ENCODE assay signal across 12 cellular contexts in genomic region chr2:134926231-134926931, GRCh38. TPM values are rescaled to one million over a fixed set of nuclear protein-coding genes. Genes with fewer than 3 reads are reported as not detected.
A peak's percentile ranks its signal among the peaks of the same experiment; 100 is the strongest.
DNase-seq lines count a peak whose midpoint lies in the region; ATAC-seq, FAIRE-seq and TF ChIP-seq lines count a peak whose summit lies in the region.
"Had no signal": no experiment of that assay in that cellular context is flagged by ENCODE, and none has a peak within 500 bp of the region (broad histone marks: within the 10 kb centered on the region; RNA-seq: fewer than 3 reads in every experiment).

No MANE protein-coding gene starts in this region.

- no peaks in the 10 kb centered on the region for H3K9me1 ChIP-seq in K562 (ENCODE audit: control insufficient read depth, insufficient read depth, low read length)

- POLR2A ChIA-PET in K562 (lab: Yijun Ruan, JAX): interaction anchor here (0.6 to 1.0 kb wide), 3 partner anchors 8 to 43 kb away, joined by 3 read pairs; no protein-coding TSS in a partner anchor

- H3K4me1 ChIP-seq in K562 (replicated peaks in 1 of 2; ENCODE audit: control insufficient read depth in 2 of 2, insufficient read depth in 2 of 2, low read length in 2 of 2): peaks cover 0 to 10% of the 10 kb centered on the region in 2 experiments; a peak in 3 of 5 replicates

- no peak overlapping the region for H2AFZ ChIP-seq in K562 (ENCODE audit: low read depth, low read length)

- H4K20me1 ChIP-seq in K562 (replicated peaks; ENCODE audit: control insufficient read depth, insufficient read depth, low read length): peaks cover 32% of the 10 kb centered on the region

- H3K4me3 Mint-ChIP-seq in memory B cell: peak overlapping the region; percentile 59

- H3K36me3 ChIP-seq in K562 (ENCODE audit: control insufficient read depth, insufficient read depth, low read length): peaks cover 65% of the 10 kb centered on the region; the same call in 2 of the 3 replicates

- no peak overlapping the region for H3K27ac ChIP-seq in K562 (ENCODE audit: extremely low read depth, low read depth, low read length)

- no peaks in the 10 kb centered on the region for H3K9me3 ChIP-seq in K562 (replicated peaks; ENCODE audit: control insufficient read depth, insufficient read depth, low read depth, low read length)

- no peak for TF ChIP-seq CTCF in AG10803 (conservative IDR thresholded peaks at IDR 0.05; ENCODE audit: low read length)
- no peak for TF ChIP-seq CTCF in K562 (IDR thresholded peaks at IDR 0.05 in 2 of 3, conservative IDR thresholded peaks at IDR 0.05 in 1 of 3; ENCODE audit: insufficient read depth in 2 of 3, low read depth in 1 of 3, low read length in 3 of 3)

- no peaks in the 10 kb centered on the region for H3K9me3 Mint-ChIP-seq in memory B cell

- intact Hi-C loops in K562 (cut with micrococcal nuclease): no loop called here

- in situ Hi-C loops in K562 (cut with MboI): no loop called here

- H3K27ac Mint-ChIP-seq in memory B cell: peak overlapping the region; percentile 48

- no peaks in the 10 kb centered on the region for H3K27me3 Mint-ChIP-seq in memory B cell

- no peak for TF ChIP-seq RAD21 in K562 (CRISPR knock-in tag; conservative IDR thresholded peaks at IDR 0.05 in 1 of 2, IDR thresholded peaks at IDR 0.05 in 1 of 2)

- TF ChIP-seq POLR2A in K562 (conservative IDR thresholded peaks at IDR 0.05): no peak

- H3K4me3 ChIP-seq in AG10803 (ENCODE audit: low read length) (no peak overlapping the region), K562 (no peak overlapping the region)

- peak; percentile 18 for DNase-seq in AG10803 (ENCODE audit: low read depth)
- peak; percentile 3 for DNase-seq in H4 (ENCODE audit: low spot score)
- peak in 1 of 4 experiments; percentile 9 for DNase-seq in K562 (ENCODE audit: extremely low read depth in 1 of 4, low spot score in 3 of 4)
- no peak for DNase-seq in memory B cell (ENCODE audit: low spot score in 2 of 2)
- no peak for DNase-seq in stimulated activated CD4-positive, alpha-beta T cell treated with anti-CD3 and anti-CD28 coated beads, Interleukin-2, amount 100 ng/mL, for 48 hours
- no peak for DNase-seq in LoVo (ENCODE audit: low spot score)
- no peak for DNase-seq in NCI-H1092 treated with DMSO at 0.1 percent for 48 hours (lab: John Stamatoyannopoulos, UW)
- DNase-seq: activated effector memory CD4-positive, alpha-beta T cell treated with Interleukin-2 at 50 U/mL for 16 hours; midbrain; MM.1S; NCI-H69 had no signal

- no peak overlapping the region; a peak in 1 of 4 replicates for H3K9ac ChIP-seq in K562 (ENCODE audit: insufficient read depth in 1 of 2, low read depth in 2 of 2, low read length in 2 of 2)

- H3K4me2 ChIP-seq in K562 (ENCODE audit: insufficient read depth, low read length): 0 out of 2 replicates have a peak overlapping the region, but pooled peaks have one; percentile 4

- peak; percentile 56 for FAIRE-seq in K562 (lab: Jason Lieb, UNC)

- WGBS in K562 (ENCODE audit: insufficient coverage, low coverage, missing lambda C conversion rate): 65% methylated on average over 3 of the region's 3 CpGs

- ATAC-seq in K562: peak; percentile 41
- ATAC-seq in memory B cell (ENCODE audit: low read depth): no peak
- no peak for ATAC-seq in GM21526 (IDR thresholded peaks at IDR 0.05; ENCODE audit: low FRiP score, unreplicated experiment)

- no peak for TF ChIP-seq EP300 in K562 (IDR thresholded peaks at IDR 0.05; ENCODE audit: low read length)

- CTCF ChIA-PET in K562 (lab: Yijun Ruan, JAX; ENCODE audit: low intra/inter-chr PET ratio): no interaction called here

- peaks cover 48% of the 10 kb centered on the region for H3K4me1 Mint-ChIP-seq in memory B cell

- no TSS peak for BruUV-seq in K562 (replicated peaks; lab: Mats Ljungman, UMichigan)

- H3K79me2 ChIP-seq in K562 (ENCODE audit: control insufficient read depth, insufficient read depth, low read length): peaks cover 99% of the 10 kb centered on the region

- H3K27me3 ChIP-seq in K562 (ENCODE audit: control insufficient read depth in 2 of 2, insufficient read depth in 2 of 2, low read length in 2 of 2): no peaks in the 10 kb centered on the region

- H3K36me3 Mint-ChIP-seq in memory B cell: peaks cover 21% of the 10 kb centered on the region

TF ChIP-seq in K562, 482 proteins besides CTCF, POLR2A, EP300 and RAD21:
- peak; percentile 57; the same call in 1 of the 2 replicates for TF ChIP-seq ZNF316 (IDR thresholded peaks at IDR 0.05)
- peak; percentile 31 for TF ChIP-seq TFE3 (CRISPR knock-in tag; IDR thresholded peaks at IDR 0.05)
- peak; percentile 51 for TF ChIP-seq C11orf30 (IDR thresholded peaks at IDR 0.05; ENCODE audit: low read depth)
- TF ChIP-seq, protein P1, sequence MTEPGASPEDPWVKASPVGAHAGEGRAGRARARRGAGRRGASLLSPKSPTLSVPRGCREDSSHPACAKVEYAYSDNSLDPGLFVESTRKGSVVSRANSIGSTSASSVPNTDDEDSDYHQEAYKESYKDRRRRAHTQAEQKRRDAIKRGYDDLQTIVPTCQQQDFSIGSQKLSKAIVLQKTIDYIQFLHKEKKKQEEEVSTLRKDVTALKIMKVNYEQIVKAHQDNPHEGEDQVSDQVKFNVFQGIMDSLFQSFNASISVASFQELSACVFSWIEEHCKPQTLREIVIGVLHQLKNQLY (CRISPR knock-in tag; conservative IDR thresholded peaks at IDR 0.05): no peak

RNA-seq across cellular contexts. Expression of gene CCNT2, which starts 7.8 kb away (rescaled TPM):
- total RNA-seq in H4 (2014; rRNA removed; shearing (Covaris generic)): 10.1 and 10.8 TPM in 2 replicates
- total RNA-seq in K562 (2011; cell fraction: chromatin; rRNA removed; ENCODE audit: low replicate concordance): 83.8 and 133 TPM in 2 replicates
- 42.4 and 51.6 TPM in 2 replicates for total RNA-seq in K562 (2011; cell fraction: nucleolus; rRNA removed)
- total RNA-seq in K562 (2011; cell fraction: nucleoplasm; rRNA removed): 77.5 and 104 TPM in 2 replicates
- total RNA-seq in K562 (2014; rRNA removed) (14.5 and 19.8 TPM in 2 replicates), K562 (2014; rRNA removed; fragmentation: Illumina TruSeq; extraction: Trizol) (29.3 and 32.0 TPM in 2 replicates), K562 (2015; rRNA removed; fragmentation: Illumina TruSeq; extraction: Trizol) (26.5 and 30.0 TPM in 2 replicates), K562 (2021) (28.0 and 29.0 TPM in 2 replicates)
- polyA plus RNA-seq in K562 (2011; rRNA removed) (26.1 and 26.2 TPM in 2 replicates), K562 (2014; fragmentation: Illumina TruSeq; extraction: Trizol) (19.0 and 22.7 TPM in 2 replicates), K562 (2014; fragmentation: Nextera tagmentation; extraction: Ambion mirVana) (10 to 100 TPM; 12.6 to 16.9 TPM), K562 (2014; rRNA removed) (15.4 and 16.3 TPM in 2 replicates)
- 6.9 and 10.3 TPM in 2 replicates for polyA plus RNA-seq in K562 (2011; cell fraction: cytosol; rRNA removed)
- polyA plus RNA-seq in K562 (2011; cell fraction: nucleus; rRNA removed): 56.8 and 60.1 TPM in 2 replicates
- 12.7 and 16.9 TPM in 2 replicates for polyA plus RNA-seq in K562 (2012)
- 54.7 and 66.0 TPM in 2 replicates for polyA minus RNA-seq in K562 (2011; rRNA and poly(A)+ RNA removed)
- 13.6 and 19.6 TPM in 2 replicates for polyA minus RNA-seq in K562 (2011; cell fraction: cytosol; rRNA and poly(A)+ RNA removed)
- polyA minus RNA-seq in K562 (2011; cell fraction: nucleus; rRNA and poly(A)+ RNA removed): 63.4 and 80.8 TPM in 2 replicates

Comparison
In these comparisons a context has a peak if more than half of its experiments do, and no peak if none do; other contexts are left out.
1. DNase-seq: peak in AG10803 (single experiment) and H4 (single experiment); none in memory B cell (0 of 2), stimulated activated CD4-positive, alpha-beta T cell treated with anti-CD3 and anti-CD28 coated beads, Interleukin-2, amount 100 ng/mL, for 48 hours (0 of 2), LoVo (single experiment) and NCI-H1092 treated with DMSO at 0.1 percent for 48 hours (single experiment).